8 cellular contexts compared by ENCODE assay signal in genomic region chr11:117985953-117986887, GRCh38. TPM values are rescaled to one million over a fixed set of nuclear protein-coding genes. Genes with fewer than 3 reads are reported as not detected.
DNase-seq lines count a peak whose midpoint lies in the region; ATAC-seq and TF ChIP-seq lines count a peak whose summit lies in the region.

Gene IL10RA, plus strand, starts transcription at chr11:117986394. Its CDS starts 74 bp downstream, at chr11:117986468.

- ATAC-seq in GM19328 (IDR thresholded peaks at IDR 0.05; ENCODE audit: unreplicated experiment) (peak; percentile 83), HG03521 (IDR thresholded peaks at IDR 0.05; ENCODE audit: unreplicated experiment) (peak; percentile 89), RWPE2 (ENCODE audit: low read depth) (peak; percentile 89), heart right ventricle (peak; percentile 96 to 99 (median 96)), upper lobe of left lung (ENCODE audit: low FRiP score in 2 of 2) (peak; percentile 94 to 97)

- no peaks in the 10 kb centered on the region for H3K27me3 Mint-ChIP-seq in activated naive CD4-positive, alpha-beta T cell treated with anti-CD3 and anti-CD28 coated beads, Interleukin-2, amount 10 ng/mL, durations not matched to agents 7 days and 5 days

- WGBS in heart right ventricle, 2 donors = 3 to 4% methylated on average over 64 to 71 of the region's 71 CpGs
- 9 to 11% methylated on average over 17 to 21 of the region's 71 CpGs for WGBS in upper lobe of left lung, 2 donors

- H3K27ac Mint-ChIP-seq in activated naive CD4-positive, alpha-beta T cell treated with anti-CD3 and anti-CD28 coated beads, Interleukin-2, amount 10 ng/mL, durations not matched to agents 7 days and 5 days = peak within 1 kb of the TSS; percentile 97

- TF ChIP-seq EP300 in upper lobe of left lung (IDR thresholded peaks at IDR 0.05) = no peak

- H3K4me3 Mint-ChIP-seq in activated naive CD4-positive, alpha-beta T cell treated with anti-CD3 and anti-CD28 coated beads, Interleukin-2, amount 10 ng/mL, durations not matched to agents 7 days and 5 days = peak within 1 kb of the TSS; percentile 82

- TF ChIP-seq CTCF in RWPE2 (IDR thresholded peaks at IDR 0.05; ENCODE audit: poor library complexity, severe bottlenecking) (no peak), heart right ventricle (IDR thresholded peaks at IDR 0.05) (peak in 1 of 9 donors; percentile 12), upper lobe of left lung (IDR thresholded peaks at IDR 0.05) (peak in 2 of 6 experiments; percentile 25 to 31)

- no peaks in the 10 kb centered on the region for H3K9me3 ChIP-seq in RWPE2 (ENCODE audit: severe bottlenecking)
- H3K9me3 ChIP-seq in heart right ventricle = peaks cover 0 to 6% (median 0%) of the 10 kb centered on the region in 11 donors
- H3K9me3 ChIP-seq in upper lobe of left lung = no peaks in the 10 kb centered on the region

- intact Hi-C loops in heart right ventricle (cut with DNase I) = no loop called here
- intact Hi-C loops in posterior cingulate gyrus (cut with DNase I) = no loop called here

- H3K4me3 ChIP-seq in RWPE2 (ENCODE audit: severe bottlenecking) = peak within 1 kb of the TSS; percentile 21
- H3K4me3 ChIP-seq in heart right ventricle = peak within 1 kb of the TSS in 9 of 10 donors; percentile 42 to 84 (median 59)
- peak within 1 kb of the TSS; percentile 18 to 62 (median 56) for H3K4me3 ChIP-seq in upper lobe of left lung

- DNase-seq in COR-L47 (lab: John Stamatoyannopoulos, UW) = peak; percentile 42
- DNase-seq in RWPE2 (ENCODE audit: low spot score) = no peak
- peak; percentile 87 for DNase-seq in activated naive CD4-positive, alpha-beta T cell treated with anti-CD3 and anti-CD28 coated beads, Interleukin-2, amount 10 ng/mL, durations not matched to agents 7 days and 5 days
- DNase-seq in heart right ventricle = peak; percentile 74 to 88
- peak; percentile 62 to 97 (median 76) for DNase-seq in posterior cingulate gyrus
- DNase-seq in upper lobe of left lung = peak; percentile 93 to 98

- H3K9me3 Mint-ChIP-seq in activated naive CD4-positive, alpha-beta T cell treated with anti-CD3 and anti-CD28 coated beads, Interleukin-2, amount 10 ng/mL, durations not matched to agents 7 days and 5 days = no peaks in the 10 kb centered on the region

- CTCF ChIA-PET in activated naive CD4-positive, alpha-beta T cell treated with anti-CD3 and anti-CD28 coated beads, Interleukin-2, amount 10 ng/mL, durations not matched to agents 7 days and 5 days (lab: Charles Lee) = interaction anchor here (0.6 to 4.6 kb wide), 12 partner anchors 8 to 561 kb away, joined by 3 to 39 read pairs (median 4); no protein-coding TSS in a partner anchor

- H3K4me1 ChIP-seq in RWPE2 (ENCODE audit: insufficient read depth, poor library complexity, severe bottlenecking) (no peaks in the 10 kb centered on the region), heart right ventricle (peaks cover 0 to 31% (median 11%) of the 10 kb centered on the region in 9 donors), upper lobe of left lung (peaks cover 0 to 21% (median 9%) of the 10 kb centered on the region in 4 donors)

- peaks cover 73% of the 10 kb centered on the region for H3K4me1 Mint-ChIP-seq in activated naive CD4-positive, alpha-beta T cell treated with anti-CD3 and anti-CD28 coated beads, Interleukin-2, amount 10 ng/mL, durations not matched to agents 7 days and 5 days

- TF ChIP-seq POLR2A in upper lobe of left lung (IDR thresholded peaks at IDR 0.05) = peak in 3 of 4 donors; percentile 64 to 99 (median 83)

- H3K36me3 Mint-ChIP-seq in activated naive CD4-positive, alpha-beta T cell treated with anti-CD3 and anti-CD28 coated beads, Interleukin-2, amount 10 ng/mL, durations not matched to agents 7 days and 5 days = peaks cover 59% of the 10 kb centered on the region

- H3K36me3 ChIP-seq in RWPE2 (ENCODE audit: low read depth) (no peaks in the 10 kb centered on the region), heart right ventricle (peaks cover 0 to 37% (median 0%) of the 10 kb centered on the region in 9 donors), upper lobe of left lung (no peaks in the 10 kb centered on the region)

- peaks cover 22% of the 10 kb centered on the region for H3K27me3 ChIP-seq in RWPE2 (ENCODE audit: insufficient read depth, poor library complexity, severe bottlenecking)
- H3K27me3 ChIP-seq in heart right ventricle = peaks cover 0 to 38% (median 10%) of the 10 kb centered on the region in 7 donors
- H3K27me3 ChIP-seq in upper lobe of left lung = no peaks in the 10 kb centered on the region

- H3K27ac ChIP-seq in RWPE2 (ENCODE audit: poor library complexity, severe bottlenecking) (no peak within 1 kb of the TSS), heart right ventricle (peak within 1 kb of the TSS in 8 of 10 donors; percentile 38 to 98 (median 68)), upper lobe of left lung (peak within 1 kb of the TSS; percentile 77 to 97 (median 87))

RNA-seq across cellular contexts. Expression of gene IL10RA, which starts in this region (rescaled TPM):
- total RNA-seq in heart right ventricle = 10 to 100 TPM in 2 of 10 donors, 1 to 10 TPM in 8; 2.5 to 29.9 (median 3.8) TPM
- 1 to 10 TPM; 2.0 to 4.0 TPM for polyA plus RNA-seq in heart right ventricle
- total RNA-seq in upper lobe of left lung = 100 to 1,000 TPM in 1 of 6 donors, 10 to 100 TPM in 5; 30.7 to 139 (median 46.1) TPM
